In genomic region chr16:12459401-12459791, GRCh38 we compare ENCODE assay signal across 8 cellular contexts.
DNase-seq lines count a peak whose midpoint lies in the region; ATAC-seq and TF ChIP-seq lines count a peak whose summit lies in the region.

No MANE protein-coding gene starts in this region.

- intact Hi-C loops in posterior vena cava (cut with DNase I), result no loop called here

- H3K27me3 ChIP-seq in HL-60 (ENCODE audit: insufficient read depth, poor library complexity, severe bottlenecking) (no peaks in the 10 kb centered on the region), MG63 (no peaks in the 10 kb centered on the region)

- no peak overlapping the region for H3K4me3 Mint-ChIP-seq in central memory CD8-positive, alpha-beta T cell

- no peaks in the 10 kb centered on the region for H3K9me3 ChIP-seq in MG63

- no peaks in the 10 kb centered on the region for H3K27me3 Mint-ChIP-seq in central memory CD8-positive, alpha-beta T cell

- no peak for TF ChIP-seq CTCF in HL-60 (IDR thresholded peaks at IDR 0.05; ENCODE audit: insufficient read depth, low read length)

- no peaks in the 10 kb centered on the region for H3K36me3 ChIP-seq in MG63

- no peak overlapping the region for H3K4me3 ChIP-seq in HL-60 (replicated peaks; ENCODE audit: insufficient read depth, low read length)
- H3K4me3 ChIP-seq in MG63, result no peak overlapping the region

- H3K9me3 Mint-ChIP-seq in central memory CD8-positive, alpha-beta T cell, result no peaks in the 10 kb centered on the region

- H3K36me3 Mint-ChIP-seq in central memory CD8-positive, alpha-beta T cell (ENCODE audit: insufficient read depth), result peaks cover 3% of the 10 kb centered on the region

- DNase-seq in HL-60 (ENCODE audit: low read depth in 1 of 2, low spot score in 1 of 2), result peak; percentile 87 to 96
- DNase-seq in central memory CD8-positive, alpha-beta T cell (ENCODE audit: low spot score in 2 of 2), result no peak
- peak; percentile 82 for DNase-seq in posterior vena cava (ENCODE audit: low spot score)
- DNase-seq in MG63, result no peak

- H3K27ac ChIP-seq in HL-60 (replicated peaks), result peak overlapping the region; percentile 99

- ATAC-seq in GM18511 (IDR thresholded peaks at IDR 0.05; ENCODE audit: unreplicated experiment) (peak; percentile 67), GM18873 (IDR thresholded peaks at IDR 0.05; ENCODE audit: low FRiP score, unreplicated experiment) (no peak), GM18858 (IDR thresholded peaks at IDR 0.05; ENCODE audit: unreplicated experiment) (no peak), GM21381 (IDR thresholded peaks at IDR 0.05; ENCODE audit: unreplicated experiment) (no peak)
- peak; percentile 40 for ATAC-seq in central memory CD8-positive, alpha-beta T cell (replicated peaks; ENCODE audit: extremely low read depth, poor library complexity, severe bottlenecking)

- H3K27ac Mint-ChIP-seq in central memory CD8-positive, alpha-beta T cell (ENCODE audit: low read depth), result no peak overlapping the region

- H3K4me1 Mint-ChIP-seq in central memory CD8-positive, alpha-beta T cell, result no peaks in the 10 kb centered on the region

Comparison
In these comparisons a context has a peak if more than half of its experiments do, and no peak if none do; other contexts are left out.
1. ATAC-seq: peak in GM18511 (single experiment) and central memory CD8-positive, alpha-beta T cell (single experiment); none in GM18873 (single experiment), GM18858 (single experiment) and GM21381 (single experiment).
2. DNase-seq: peak in HL-60 (2 of 2) and posterior vena cava (single experiment); none in central memory CD8-positive, alpha-beta T cell (0 of 2) and MG63 (single experiment).